In genomic region chr16:2366660-2367309, GRCh38 we compare ENCODE assay signal across 17 cellular contexts.
"Had no signal": no experiment of that assay in that cellular context is flagged by ENCODE, and none has a peak within 500 bp of the region (broad histone marks: within the 10 kb centered on the region; RNA-seq: fewer than 3 reads in every experiment).

No MANE protein-coding gene starts in this region.

- H3K36me3 ChIP-seq: esophagus muscularis mucosa, thoracic aorta had no signal

- H3K27ac ChIP-seq: coronary artery, esophagus muscularis mucosa, hepatocyte, thoracic aorta had no signal

- H3K4me2 ChIP-seq: hepatocyte had no signal

- H3K9me3 ChIP-seq: esophagus muscularis mucosa, thoracic aorta had no signal

- H2AFZ ChIP-seq: hepatocyte had no signal

- H3K9me3 Mint-ChIP-seq: activated CD8-positive, alpha-beta T cell treated with anti-CD3 and anti-CD28 coated beads for 36 hours; activated naive CD8-positive, alpha-beta T cell treated with anti-CD3 and anti-CD28 coated beads for 36 hours; activated T-cell treated with anti-CD3 and anti-CD28 coated beads, Interleukin-2, amount 50 U/mL, for 4 hours; brain; central memory CD8-positive, alpha-beta T cell; naive thymus-derived CD8-positive, alpha-beta T cell; T-cell had no signal

- H3K4me3 ChIP-seq: coronary artery, esophagus muscularis mucosa, hepatocyte, lung, skin epidermis, thoracic aorta had no signal

- ATAC-seq: activated CD4-positive, CD25-positive, alpha-beta regulatory T cell treated with anti-CD3 and anti-CD28 coated beads, Interleukin-2, amount 50 U/mL, for 24 hours; activated CD8-positive, alpha-beta T cell treated with anti-CD3 and anti-CD28 coated beads for 36 hours; activated T-cell treated with anti-CD3 and anti-CD28 coated beads, Interleukin-2, amount 50 U/mL, for 4 hours; naive thymus-derived CD8-positive, alpha-beta T cell; T-cell had no signal

- DNase-seq: activated CD8-positive, alpha-beta T cell treated with anti-CD3 and anti-CD28 coated beads for 36 hours; activated naive CD8-positive, alpha-beta T cell treated with anti-CD3 and anti-CD28 coated beads for 36 hours; activated T-cell treated with anti-CD3 and anti-CD28 coated beads, Interleukin-2, amount 50 U/mL, for 4 hours; amygdala; islet precursor cell; naive thymus-derived CD8-positive, alpha-beta T cell; T-cell; T1000 had no signal

- H3K4me1 Mint-ChIP-seq: activated naive CD8-positive, alpha-beta T cell treated with anti-CD3 and anti-CD28 coated beads for 36 hours; central memory CD8-positive, alpha-beta T cell; T-cell had no signal

- H3K36me3 Mint-ChIP-seq: activated naive CD8-positive, alpha-beta T cell treated with anti-CD3 and anti-CD28 coated beads for 36 hours; brain; naive thymus-derived CD8-positive, alpha-beta T cell; T-cell had no signal

- H3K27ac Mint-ChIP-seq: activated CD8-positive, alpha-beta T cell treated with anti-CD3 and anti-CD28 coated beads for 36 hours; activated naive CD8-positive, alpha-beta T cell treated with anti-CD3 and anti-CD28 coated beads for 36 hours; naive thymus-derived CD8-positive, alpha-beta T cell; T-cell had no signal

- H3K79me2 ChIP-seq: hepatocyte had no signal

- H3K4me3 Mint-ChIP-seq: activated CD8-positive, alpha-beta T cell treated with anti-CD3 and anti-CD28 coated beads for 36 hours; activated naive CD8-positive, alpha-beta T cell treated with anti-CD3 and anti-CD28 coated beads for 36 hours; activated T-cell treated with anti-CD3 and anti-CD28 coated beads, Interleukin-2, amount 50 U/mL, for 4 hours; brain; central memory CD8-positive, alpha-beta T cell; naive thymus-derived CD8-positive, alpha-beta T cell; T-cell had no signal
